Comparison of ENCODE assay signal across 2 cellular contexts in the genomic region with DNA sequence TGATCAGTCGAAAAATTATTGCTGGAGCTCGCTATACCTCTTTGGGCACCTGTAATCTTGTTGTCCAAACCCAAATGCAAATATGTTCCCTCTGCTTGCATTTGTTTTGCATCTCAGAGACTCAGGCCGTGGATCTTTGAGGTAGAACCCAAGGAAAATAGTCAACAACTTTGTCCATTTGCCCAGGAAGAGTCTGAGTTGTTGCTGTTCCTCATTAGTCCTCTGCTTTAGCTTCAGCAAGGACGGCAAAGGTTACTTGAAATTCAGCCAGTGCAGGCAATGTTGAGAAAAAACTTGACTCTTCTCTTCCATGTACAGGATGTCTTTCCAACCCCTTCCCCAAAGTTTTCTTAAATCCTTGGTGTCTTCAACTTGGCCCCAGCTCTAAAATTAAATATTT.
TF ChIP-seq lines count a peak whose summit lies in the region.

No MANE protein-coding gene starts in this region.

TF ChIP-seq in liver, 16 proteins besides CTCF, POLR2A, EP300 and RAD21 (continued from another document):
- TF ChIP-seq, protein P1, sequence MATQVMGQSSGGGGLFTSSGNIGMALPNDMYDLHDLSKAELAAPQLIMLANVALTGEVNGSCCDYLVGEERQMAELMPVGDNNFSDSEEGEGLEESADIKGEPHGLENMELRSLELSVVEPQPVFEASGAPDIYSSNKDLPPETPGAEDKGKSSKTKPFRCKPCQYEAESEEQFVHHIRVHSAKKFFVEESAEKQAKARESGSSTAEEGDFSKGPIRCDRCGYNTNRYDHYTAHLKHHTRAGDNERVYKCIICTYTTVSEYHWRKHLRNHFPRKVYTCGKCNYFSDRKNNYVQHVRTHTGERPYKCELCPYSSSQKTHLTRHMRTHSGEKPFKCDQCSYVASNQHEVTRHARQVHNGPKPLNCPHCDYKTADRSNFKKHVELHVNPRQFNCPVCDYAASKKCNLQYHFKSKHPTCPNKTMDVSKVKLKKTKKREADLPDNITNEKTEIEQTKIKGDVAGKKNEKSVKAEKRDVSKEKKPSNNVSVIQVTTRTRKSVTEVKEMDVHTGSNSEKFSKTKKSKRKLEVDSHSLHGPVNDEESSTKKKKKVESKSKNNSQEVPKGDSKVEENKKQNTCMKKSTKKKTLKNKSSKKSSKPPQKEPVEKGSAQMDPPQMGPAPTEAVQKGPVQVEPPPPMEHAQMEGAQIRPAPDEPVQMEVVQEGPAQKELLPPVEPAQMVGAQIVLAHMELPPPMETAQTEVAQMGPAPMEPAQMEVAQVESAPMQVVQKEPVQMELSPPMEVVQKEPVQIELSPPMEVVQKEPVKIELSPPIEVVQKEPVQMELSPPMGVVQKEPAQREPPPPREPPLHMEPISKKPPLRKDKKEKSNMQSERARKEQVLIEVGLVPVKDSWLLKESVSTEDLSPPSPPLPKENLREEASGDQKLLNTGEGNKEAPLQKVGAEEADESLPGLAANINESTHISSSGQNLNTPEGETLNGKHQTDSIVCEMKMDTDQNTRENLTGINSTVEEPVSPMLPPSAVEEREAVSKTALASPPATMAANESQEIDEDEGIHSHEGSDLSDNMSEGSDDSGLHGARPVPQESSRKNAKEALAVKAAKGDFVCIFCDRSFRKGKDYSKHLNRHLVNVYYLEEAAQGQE (IDR thresholded peaks at IDR 0.05) = no peak
- TF ChIP-seq, protein P2, sequence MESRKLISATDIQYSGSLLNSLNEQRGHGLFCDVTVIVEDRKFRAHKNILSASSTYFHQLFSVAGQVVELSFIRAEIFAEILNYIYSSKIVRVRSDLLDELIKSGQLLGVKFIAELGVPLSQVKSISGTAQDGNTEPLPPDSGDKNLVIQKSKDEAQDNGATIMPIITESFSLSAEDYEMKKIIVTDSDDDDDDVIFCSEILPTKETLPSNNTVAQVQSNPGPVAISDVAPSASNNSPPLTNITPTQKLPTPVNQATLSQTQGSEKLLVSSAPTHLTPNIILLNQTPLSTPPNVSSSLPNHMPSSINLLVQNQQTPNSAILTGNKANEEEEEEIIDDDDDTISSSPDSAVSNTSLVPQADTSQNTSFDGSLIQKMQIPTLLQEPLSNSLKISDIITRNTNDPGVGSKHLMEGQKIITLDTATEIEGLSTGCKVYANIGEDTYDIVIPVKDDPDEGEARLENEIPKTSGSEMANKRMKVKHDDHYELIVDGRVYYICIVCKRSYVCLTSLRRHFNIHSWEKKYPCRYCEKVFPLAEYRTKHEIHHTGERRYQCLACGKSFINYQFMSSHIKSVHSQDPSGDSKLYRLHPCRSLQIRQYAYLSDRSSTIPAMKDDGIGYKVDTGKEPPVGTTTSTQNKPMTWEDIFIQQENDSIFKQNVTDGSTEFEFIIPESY (IDR thresholded peaks at IDR 0.05) = no peak
- TF ChIP-seq SP1 (IDR thresholded peaks at IDR 0.05) (no peak), EGR1 (IDR thresholded peaks at IDR 0.05; ENCODE audit: low read depth in 2 of 2) (no peak), YY1 (IDR thresholded peaks at IDR 0.05) (no peak), RXRA (IDR thresholded peaks at IDR 0.05) (no peak), JUND (IDR thresholded peaks at IDR 0.05) (no peak), FOXA1 (IDR thresholded peaks at IDR 0.05) (no peak)
- TF ChIP-seq, protein P3, sequence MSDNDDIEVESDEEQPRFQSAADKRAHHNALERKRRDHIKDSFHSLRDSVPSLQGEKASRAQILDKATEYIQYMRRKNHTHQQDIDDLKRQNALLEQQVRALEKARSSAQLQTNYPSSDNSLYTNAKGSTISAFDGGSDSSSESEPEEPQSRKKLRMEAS (IDR thresholded peaks at IDR 0.05) = no peak

TF ChIP-seq in HepG2, 621 proteins besides CTCF, POLR2A, EP300 and RAD21 (continued from another document):
- TF ChIP-seq, protein P4, sequence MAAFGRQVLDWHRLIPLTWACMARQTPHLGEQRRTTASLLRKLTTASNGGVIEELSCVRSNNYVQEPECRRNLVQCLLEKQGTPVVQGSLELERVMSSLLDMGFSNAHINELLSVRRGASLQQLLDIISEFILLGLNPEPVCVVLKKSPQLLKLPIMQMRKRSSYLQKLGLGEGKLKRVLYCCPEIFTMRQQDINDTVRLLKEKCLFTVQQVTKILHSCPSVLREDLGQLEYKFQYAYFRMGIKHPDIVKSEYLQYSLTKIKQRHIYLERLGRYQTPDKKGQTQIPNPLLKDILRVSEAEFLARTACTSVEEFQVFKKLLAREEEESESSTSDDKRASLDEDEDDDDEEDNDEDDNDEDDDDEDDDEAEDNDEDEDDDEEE (CRISPR knock-in tag; IDR thresholded peaks at IDR 0.05) = no peak
TF ChIP-seq in HepG2: peak in this region for 0.
